22 cellular contexts compared by ENCODE assay signal in genomic region chr17:69512946-69513345, GRCh38.
DNase-seq lines count a peak whose midpoint lies in the region; ATAC-seq and TF ChIP-seq lines count a peak whose summit lies in the region.
"Had no signal": no experiment of that assay in that cellular context is flagged by ENCODE, and none has a peak within 500 bp of the region (broad histone marks: within the 10 kb centered on the region; RNA-seq: fewer than 3 reads in every experiment).

No MANE protein-coding gene starts in this region.

- H3K4me2 ChIP-seq in mammary epithelial cell (ENCODE audit: insufficient read depth, low read depth, low read length), result no peak overlapping the region
- H3K4me2 ChIP-seq in osteoblast (ENCODE audit: insufficient read depth, low read length), result peak overlapping the region; percentile 48
- H3K4me2 ChIP-seq: A549; BLaER1 treated with 17β-estradiol and CSF1 and Interleukin-3, amounts not matched to agents 10 nM and 100 nM had no signal

- H3K9me3 ChIP-seq in breast epithelium (no peaks in the 10 kb centered on the region), mammary epithelial cell (replicated peaks; ENCODE audit: insufficient read depth, low read length) (no peaks in the 10 kb centered on the region), osteoblast (ENCODE audit: low read depth, low read length) (no peaks in the 10 kb centered on the region), gastroesophageal sphincter (no peaks in the 10 kb centered on the region)
- H3K9me3 ChIP-seq: A549, BE2C had no signal

- no peak for TF ChIP-seq POLR2A in breast epithelium (IDR thresholded peaks at IDR 0.05)
- no peak for TF ChIP-seq POLR2A in gastroesophageal sphincter (IDR thresholded peaks at IDR 0.05)

- no peaks in the 10 kb centered on the region for H3K4me1 ChIP-seq in breast epithelium
- no peaks in the 10 kb centered on the region for H3K4me1 ChIP-seq in mammary epithelial cell (ENCODE audit: insufficient read depth, low read length)
- no peaks in the 10 kb centered on the region for H3K4me1 ChIP-seq in osteoblast (ENCODE audit: insufficient read depth, low read length)
- no peaks in the 10 kb centered on the region for H3K4me1 ChIP-seq in gastroesophageal sphincter
- H3K4me1 ChIP-seq: A549, BE2C had no signal

- intact Hi-C loops in breast epithelium (cut with DNase I; ENCODE audit: low total_unique reads), result no loop called here
- intact Hi-C loops in MCF 10A (cut with micrococcal nuclease), result no loop called here
- intact Hi-C loops in mammary epithelial cell (cut with micrococcal nuclease), result no loop called here

- H3K9me3 Mint-ChIP-seq in MCF 10A (ENCODE audit: unreplicated experiment) (no peaks in the 10 kb centered on the region), HFFc6 (no peaks in the 10 kb centered on the region)
- H3K9me3 Mint-ChIP-seq: CD4-positive, alpha-beta T cell; CD8-positive, alpha-beta memory T cell had no signal

- WGBS in mammary epithelial cell (ENCODE audit: low coverage, missing lambda C conversion rate), result 21% methylated on average over 5 of the region's 5 CpGs
- WGBS in gastroesophageal sphincter (ENCODE audit: low coverage in 1 of 2), 2 donors, result 77 to 81% methylated on average over 5 of the region's 5 CpGs

- no peaks in the 10 kb centered on the region for H3K36me3 ChIP-seq in breast epithelium
- no peaks in the 10 kb centered on the region for H3K36me3 ChIP-seq in mammary epithelial cell (ENCODE audit: insufficient read depth, low read length)
- H3K36me3 ChIP-seq in osteoblast (ENCODE audit: insufficient read depth, low read length), result no peaks in the 10 kb centered on the region
- H3K36me3 ChIP-seq in gastroesophageal sphincter, result peaks cover 0 to 9% of the 10 kb centered on the region in 2 donors
- H3K36me3 ChIP-seq: BE2C had no signal

- POLR2A ChIA-PET in MCF 10A (lab: Yijun Ruan, JAX), result interaction anchor here (0.6 kb wide), 2 partner anchors 113 to 563 kb away, joined by 3 to 5 read pairs; no protein-coding TSS in a partner anchor

- H2AFZ ChIP-seq in mammary epithelial cell (ENCODE audit: low read depth, low read length) (peak overlapping the region; percentile 59), osteoblast (ENCODE audit: low read length) (peak overlapping the region; percentile 76)
- H2AFZ ChIP-seq: GM23248 had no signal

- peak overlapping the region in 1 of 3 donors; percentile 2 for H3K4me3 ChIP-seq in breast epithelium
- no peak overlapping the region for H3K4me3 ChIP-seq in mammary epithelial cell (replicated peaks in 1 of 3; ENCODE audit: insufficient read depth in 1 of 3, low read depth in 2 of 3, low read length in 3 of 3)
- no peak overlapping the region for H3K4me3 ChIP-seq in osteoblast (ENCODE audit: insufficient read depth, low read length)
- no peak overlapping the region for H3K4me3 ChIP-seq in gastroesophageal sphincter
- H3K4me3 ChIP-seq: A549; BLaER1 treated with 17β-estradiol and CSF1 and Interleukin-3, amounts not matched to agents 10 nM and 100 nM; GM23248 had no signal

- H3K27ac ChIP-seq in breast epithelium (peak overlapping the region; percentile 9 to 57), mammary epithelial cell (ENCODE audit: insufficient read depth, low read depth, low read length) (no peak overlapping the region), osteoblast (ENCODE audit: low read depth, low read length) (no peak overlapping the region), gastroesophageal sphincter (no peak overlapping the region)
- H3K27ac ChIP-seq: A549; BLaER1 treated with 17β-estradiol and CSF1 and Interleukin-3, amounts not matched to agents 10 nM and 100 nM; GM23248 had no signal

- dilution Hi-C loops in mammary epithelial cell (cut with HindIII; ENCODE audit: low sequenced_read_pairs), result no loop called here

- no peak for DNase-seq in breast epithelium (ENCODE audit: low spot score in 2 of 2)
- no peak for DNase-seq in MCF 10A (ENCODE audit: unreplicated experiment)
- DNase-seq in mammary epithelial cell, result no peak
- DNase-seq in osteoblast (ENCODE audit: insufficient read length, low spot score, missing footprints), result no peak
- DNase-seq in HFFc6, result no peak
- DNase-seq: 8988T; ACHN; AML-193; BE2C; CD4-positive, alpha-beta T cell; CD8-positive, alpha-beta memory T cell; DMS 273 treated with DMSO at 0.1 percent for 48 hours; DMS79; GF-D8; GM23248; H9 had no signal

- CTCF ChIA-PET in MCF 10A (lab: Yijun Ruan, JAX) (interaction anchor here (1.0 to 1.6 kb wide), 3 partner anchors 10 to 178 kb away, joined by 3 read pairs; no protein-coding TSS in a partner anchor), mammary epithelial cell (lab: Charles Lee; ENCODE audit: low non-redundant PET) (no interaction called here)

- no peaks in the 10 kb centered on the region for H3K4me1 Mint-ChIP-seq in MCF 10A (ENCODE audit: insufficient read depth, unreplicated experiment)
- H3K4me1 Mint-ChIP-seq in HFFc6 (ENCODE audit: low read depth), result no peaks in the 10 kb centered on the region

- TF ChIP-seq CTCF in breast epithelium (IDR thresholded peaks at IDR 0.05), result no peak
- no peak for TF ChIP-seq CTCF in MCF 10A (IDR thresholded peaks at IDR 0.05; ENCODE audit: unreplicated experiment)
- no peak for TF ChIP-seq CTCF in mammary epithelial cell (conservative IDR thresholded peaks at IDR 0.05 in 1 of 2, IDR thresholded peaks at IDR 0.05 in 1 of 2; ENCODE audit: extremely low read depth in 1 of 2, insufficient read depth in 1 of 2, low read depth in 1 of 2, low read length in 2 of 2)
- no peak for TF ChIP-seq CTCF in osteoblast (IDR thresholded peaks at IDR 0.05; ENCODE audit: extremely low read depth, low read depth, low read length)
- no peak for TF ChIP-seq CTCF in HFFc6 (IDR thresholded peaks at IDR 0.05)
- no peak for TF ChIP-seq CTCF in gastroesophageal sphincter (IDR thresholded peaks at IDR 0.05)

- BruUV-seq in MCF 10A (replicated peaks; lab: Mats Ljungman, UMichigan), result no TSS peak
- BruUV-seq in mammary epithelial cell (replicated peaks; lab: Mats Ljungman, UMichigan), result no TSS peak

- no peak for ATAC-seq in gastroesophageal sphincter
- no peak for ATAC-seq in GM18517 (IDR thresholded peaks at IDR 0.05; ENCODE audit: unreplicated experiment)
- ATAC-seq: A549, HCT116 had no signal

- H3K9ac ChIP-seq in mammary epithelial cell (ENCODE audit: insufficient read depth, low read length), result no peak overlapping the region
- H3K9ac ChIP-seq: BLaER1 treated with 17β-estradiol and CSF1 and Interleukin-3, amounts not matched to agents 10 nM and 100 nM; GM23248 had no signal

- H4K20me1 ChIP-seq in mammary epithelial cell (ENCODE audit: insufficient read depth, low read length) (no peaks in the 10 kb centered on the region), osteoblast (ENCODE audit: insufficient read depth, low read length) (no peaks in the 10 kb centered on the region)
- H4K20me1 ChIP-seq: BLaER1 treated with 17β-estradiol and CSF1 and Interleukin-3, amounts not matched to agents 10 nM and 100 nM had no signal

- H3K27ac Mint-ChIP-seq in MCF 10A (ENCODE audit: low read depth, unreplicated experiment) (no peak overlapping the region), HFFc6 (no peak overlapping the region)
- H3K27ac Mint-ChIP-seq: CD4-positive, alpha-beta T cell had no signal

- H3K79me2 ChIP-seq in mammary epithelial cell (ENCODE audit: insufficient read depth, low read length), result no peaks in the 10 kb centered on the region
- no peaks in the 10 kb centered on the region for H3K79me2 ChIP-seq in osteoblast (ENCODE audit: insufficient read depth, low read length)

- no peak for TF ChIP-seq EP300 in gastroesophageal sphincter (IDR thresholded peaks at IDR 0.05)

- H3K27me3 ChIP-seq in breast epithelium (no peaks in the 10 kb centered on the region), mammary epithelial cell (ENCODE audit: insufficient read depth, low read length) (no peaks in the 10 kb centered on the region), osteoblast (ENCODE audit: insufficient read depth, low read length) (no peaks in the 10 kb centered on the region), gastroesophageal sphincter (no peaks in the 10 kb centered on the region)
- H3K27me3 ChIP-seq: BE2C; BLaER1 treated with 17β-estradiol and CSF1 and Interleukin-3, amounts not matched to agents 10 nM and 100 nM had no signal

- no peaks in the 10 kb centered on the region for H3K36me3 Mint-ChIP-seq in MCF 10A (ENCODE audit: insufficient read depth, unreplicated experiment)
- no peaks in the 10 kb centered on the region for H3K36me3 Mint-ChIP-seq in HFFc6 (ENCODE audit: low read depth)

- in situ Hi-C loops in mammary epithelial cell (cut with MboI; ENCODE audit: low sequenced_read_pairs in 2 of 2), result no loop called here

- H3K4me3 Mint-ChIP-seq in MCF 10A (ENCODE audit: unreplicated experiment), result no peak overlapping the region
- H3K4me3 Mint-ChIP-seq in HFFc6, result no peak overlapping the region
- H3K4me3 Mint-ChIP-seq: CD14-positive monocyte; CD4-positive, alpha-beta T cell; CD8-positive, alpha-beta memory T cell; H9 had no signal

- H3K27me3 Mint-ChIP-seq in MCF 10A (ENCODE audit: insufficient read depth, unreplicated experiment) (no peaks in the 10 kb centered on the region), HFFc6 (ENCODE audit: insufficient read depth) (peaks cover 1% of the 10 kb centered on the region; the same call in 1 of the 2 replicates)
- H3K27me3 Mint-ChIP-seq: CD4-positive, alpha-beta T cell; CD8-positive, alpha-beta memory T cell had no signal

Comparison
In these comparisons a context has a peak if more than half of its experiments do, and no peak if none do; other contexts are left out.
1. H3K27ac ChIP-seq: peak in breast epithelium (2 of 2); none in mammary epithelial cell (single experiment), osteoblast (single experiment) and gastroesophageal sphincter (0 of 4).